Comparison of ENCODE assay signal across 1 cellular context in the genomic region with DNA sequence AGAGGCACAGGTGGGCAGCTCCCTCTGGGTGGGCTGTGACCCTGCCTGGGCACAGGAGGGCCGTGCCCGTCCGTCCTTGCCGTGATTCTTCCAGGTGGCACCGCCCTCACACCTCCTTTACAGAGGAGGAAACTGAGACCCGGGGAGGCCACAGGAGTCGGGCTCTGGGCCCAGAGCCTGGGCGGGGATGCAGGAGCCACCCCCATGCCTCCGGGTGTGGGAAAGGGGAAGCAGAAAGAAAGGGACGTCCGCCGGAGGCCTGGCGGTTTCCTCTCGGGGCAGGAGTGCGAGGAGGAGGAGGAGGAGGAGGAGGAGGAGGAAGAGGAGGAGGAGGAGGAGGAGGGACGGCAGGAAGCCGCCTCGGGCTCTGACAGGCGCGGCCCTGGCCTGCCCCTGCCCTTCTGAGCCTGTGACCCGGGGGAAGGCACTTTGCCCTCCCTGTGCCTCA.
TF ChIP-seq lines count a peak whose summit lies in the region.

No MANE protein-coding gene starts in this region.

TF ChIP-seq in GM12878, 131 proteins besides CTCF, POLR2A, EP300 and RAD21 (continued from another document):
- TF ChIP-seq NR2C1 (IDR thresholded peaks at IDR 0.05) (no peak), NFIC (IDR thresholded peaks at IDR 0.05; ENCODE audit: low read depth, low read length) (no peak), IKZF1 (conservative IDR thresholded peaks at IDR 0.05) (peak; percentile 64), SP1 (IDR thresholded peaks at IDR 0.05; ENCODE audit: low read depth, low read length) (no peak), STAT3 (IDR thresholded peaks at IDR 0.05; ENCODE audit: low read depth, low read length) (no peak), ZNF622 (IDR thresholded peaks at IDR 0.05) (no peak), MEF2B (IDR thresholded peaks at IDR 0.05; ENCODE audit: partially characterized antibody, poor library complexity, severe bottlenecking) (no peak), TCF3 (IDR thresholded peaks at IDR 0.05; ENCODE audit: borderline replicate concordance, insufficient read depth, low read depth, low read length) (no peak), SMC3 (IDR thresholded peaks at IDR 0.05; ENCODE audit: borderline replicate concordance, low read length) (no peak), BACH1 (IDR thresholded peaks at IDR 0.05; ENCODE audit: borderline replicate concordance) (0 out of 2 replicates have a peak, but pooled peaks have one; percentile 25), BRCA1 (IDR thresholded peaks at IDR 0.05; ENCODE audit: low read depth, low read length) (no peak), MYC (IDR thresholded peaks at IDR 0.05; ENCODE audit: insufficient read depth, insufficient read length, insufficient replicate concordance, low read length, severe bottlenecking) (no peak), HDGF (IDR thresholded peaks at IDR 0.05) (no peak), NFYA (IDR thresholded peaks at IDR 0.05; ENCODE audit: borderline replicate concordance, low read depth, low read length) (no peak), HDAC2 (IDR thresholded peaks at IDR 0.05) (no peak), RCOR1 (conservative IDR thresholded peaks at IDR 0.05; ENCODE audit: low read depth, low read length) (no peak), FOXM1 (IDR thresholded peaks at IDR 0.05; ENCODE audit: low read depth, low read length) (no peak), IKZF2 (IDR thresholded peaks at IDR 0.05) (peak; percentile 63 to 71), KDM1A (IDR thresholded peaks at IDR 0.05; ENCODE audit: borderline replicate concordance) (no peak), GATAD2B (conservative IDR thresholded peaks at IDR 0.05; ENCODE audit: low read depth) (peak; percentile 53; the same call in 1 of the 2 replicates), SUZ12 (IDR thresholded peaks at IDR 0.05; ENCODE audit: unreplicated experiment) (no peak), SMAD5 (IDR thresholded peaks at IDR 0.05; ENCODE audit: low read depth) (no peak), CBX5 (IDR thresholded peaks at IDR 0.05; ENCODE audit: low read depth) (no peak)
- TF ChIP-seq, protein P1, sequence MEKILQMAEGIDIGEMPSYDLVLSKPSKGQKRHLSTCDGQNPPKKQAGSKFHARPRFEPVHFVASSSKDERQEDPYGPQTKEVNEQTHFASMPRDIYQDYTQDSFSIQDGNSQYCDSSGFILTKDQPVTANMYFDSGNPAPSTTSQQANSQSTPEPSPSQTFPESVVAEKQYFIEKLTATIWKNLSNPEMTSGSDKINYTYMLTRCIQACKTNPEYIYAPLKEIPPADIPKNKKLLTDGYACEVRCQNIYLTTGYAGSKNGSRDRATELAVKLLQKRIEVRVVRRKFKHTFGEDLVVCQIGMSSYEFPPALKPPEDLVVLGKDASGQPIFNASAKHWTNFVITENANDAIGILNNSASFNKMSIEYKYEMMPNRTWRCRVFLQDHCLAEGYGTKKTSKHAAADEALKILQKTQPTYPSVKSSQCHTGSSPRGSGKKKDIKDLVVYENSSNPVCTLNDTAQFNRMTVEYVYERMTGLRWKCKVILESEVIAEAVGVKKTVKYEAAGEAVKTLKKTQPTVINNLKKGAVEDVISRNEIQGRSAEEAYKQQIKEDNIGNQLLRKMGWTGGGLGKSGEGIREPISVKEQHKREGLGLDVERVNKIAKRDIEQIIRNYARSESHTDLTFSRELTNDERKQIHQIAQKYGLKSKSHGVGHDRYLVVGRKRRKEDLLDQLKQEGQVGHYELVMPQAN (conservative IDR thresholded peaks at IDR 0.05): no peak
- TF ChIP-seq, protein P2, sequence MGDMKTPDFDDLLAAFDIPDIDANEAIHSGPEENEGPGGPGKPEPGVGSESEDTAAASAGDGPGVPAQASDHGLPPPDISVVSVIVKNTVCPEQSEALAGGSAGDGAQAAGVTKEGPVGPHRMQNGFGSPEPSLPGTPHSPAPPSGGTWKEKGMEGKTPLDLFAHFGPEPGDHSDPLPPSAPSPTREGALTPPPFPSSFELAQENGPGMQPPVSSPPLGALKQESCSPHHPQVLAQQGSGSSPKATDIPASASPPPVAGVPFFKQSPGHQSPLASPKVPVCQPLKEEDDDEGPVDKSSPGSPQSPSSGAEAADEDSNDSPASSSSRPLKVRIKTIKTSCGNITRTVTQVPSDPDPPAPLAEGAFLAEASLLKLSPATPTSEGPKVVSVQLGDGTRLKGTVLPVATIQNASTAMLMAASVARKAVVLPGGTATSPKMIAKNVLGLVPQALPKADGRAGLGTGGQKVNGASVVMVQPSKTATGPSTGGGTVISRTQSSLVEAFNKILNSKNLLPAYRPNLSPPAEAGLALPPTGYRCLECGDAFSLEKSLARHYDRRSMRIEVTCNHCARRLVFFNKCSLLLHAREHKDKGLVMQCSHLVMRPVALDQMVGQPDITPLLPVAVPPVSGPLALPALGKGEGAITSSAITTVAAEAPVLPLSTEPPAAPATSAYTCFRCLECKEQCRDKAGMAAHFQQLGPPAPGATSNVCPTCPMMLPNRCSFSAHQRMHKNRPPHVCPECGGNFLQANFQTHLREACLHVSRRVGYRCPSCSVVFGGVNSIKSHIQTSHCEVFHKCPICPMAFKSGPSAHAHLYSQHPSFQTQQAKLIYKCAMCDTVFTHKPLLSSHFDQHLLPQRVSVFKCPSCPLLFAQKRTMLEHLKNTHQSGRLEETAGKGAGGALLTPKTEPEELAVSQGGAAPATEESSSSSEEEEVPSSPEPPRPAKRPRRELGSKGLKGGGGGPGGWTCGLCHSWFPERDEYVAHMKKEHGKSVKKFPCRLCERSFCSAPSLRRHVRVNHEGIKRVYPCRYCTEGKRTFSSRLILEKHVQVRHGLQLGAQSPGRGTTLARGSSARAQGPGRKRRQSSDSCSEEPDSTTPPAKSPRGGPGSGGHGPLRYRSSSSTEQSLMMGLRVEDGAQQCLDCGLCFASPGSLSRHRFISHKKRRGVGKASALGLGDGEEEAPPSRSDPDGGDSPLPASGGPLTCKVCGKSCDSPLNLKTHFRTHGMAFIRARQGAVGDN (IDR thresholded peaks at IDR 0.05): peak; percentile 39; the same call in 1 of the 2 replicates
- TF ChIP-seq, protein P3, sequence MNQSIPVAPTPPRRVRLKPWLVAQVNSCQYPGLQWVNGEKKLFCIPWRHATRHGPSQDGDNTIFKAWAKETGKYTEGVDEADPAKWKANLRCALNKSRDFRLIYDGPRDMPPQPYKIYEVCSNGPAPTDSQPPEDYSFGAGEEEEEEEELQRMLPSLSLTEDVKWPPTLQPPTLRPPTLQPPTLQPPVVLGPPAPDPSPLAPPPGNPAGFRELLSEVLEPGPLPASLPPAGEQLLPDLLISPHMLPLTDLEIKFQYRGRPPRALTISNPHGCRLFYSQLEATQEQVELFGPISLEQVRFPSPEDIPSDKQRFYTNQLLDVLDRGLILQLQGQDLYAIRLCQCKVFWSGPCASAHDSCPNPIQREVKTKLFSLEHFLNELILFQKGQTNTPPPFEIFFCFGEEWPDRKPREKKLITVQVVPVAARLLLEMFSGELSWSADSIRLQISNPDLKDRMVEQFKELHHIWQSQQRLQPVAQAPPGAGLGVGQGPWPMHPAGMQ (IDR thresholded peaks at IDR 0.05; ENCODE audit: borderline replicate concordance): no peak
